In the genomic region with DNA sequence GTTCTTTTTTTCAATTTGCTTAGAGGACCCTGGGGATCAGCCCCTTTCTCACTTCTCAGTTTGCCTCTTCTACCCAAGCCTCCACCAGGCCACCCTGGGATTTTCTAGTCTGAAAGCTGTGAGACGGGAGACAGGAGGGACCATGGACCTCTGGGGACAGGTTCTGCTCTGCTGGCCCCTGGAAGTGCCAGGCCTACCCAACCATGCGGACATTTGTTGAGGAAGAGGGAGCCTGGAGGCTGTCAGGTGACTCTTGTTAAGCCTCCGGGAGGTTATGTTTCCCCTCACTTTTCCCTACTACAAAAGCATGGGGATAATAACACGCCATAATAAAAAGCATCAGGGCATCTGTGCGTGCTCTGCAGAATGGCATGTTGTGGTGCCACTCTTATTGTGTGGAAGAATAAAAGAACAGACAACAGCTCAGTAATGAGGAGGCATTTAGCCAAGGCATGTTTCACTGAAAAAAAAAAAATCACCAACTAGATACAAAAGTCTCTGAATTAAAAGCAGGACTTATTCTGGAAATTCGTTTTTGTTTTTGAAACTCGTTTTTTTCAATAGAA, we compare ENCODE assay signal across 16 cellular contexts. TPM values are rescaled to one million over a fixed set of nuclear protein-coding genes. Genes with fewer than 3 reads are reported as not detected.
DNase-seq lines count a peak whose midpoint lies in the region; ATAC-seq and TF ChIP-seq lines count a peak whose summit lies in the region.
"Had no signal": no experiment of that assay in that cellular context is flagged by ENCODE, and none has a peak within 500 bp of the region (broad histone marks: within the 10 kb centered on the region; RNA-seq: fewer than 3 reads in every experiment).

No MANE protein-coding gene starts in this region.

- no peak for TF ChIP-seq EP300 in suprapubic skin (IDR thresholded peaks at IDR 0.05)

- H4K20me1 ChIP-seq in IMR-90 (ENCODE audit: insufficient read depth, low read length), result no peaks in the 10 kb centered on the region

- no peak overlapping the region for H4K5ac ChIP-seq in IMR-90 (ENCODE audit: low read depth, low read length)

- no peak overlapping the region for H4K91ac ChIP-seq in IMR-90 (ENCODE audit: insufficient read depth, low read depth, low read length)

- no peak overlapping the region for H4K8ac ChIP-seq in IMR-90 (ENCODE audit: low read depth in 2 of 2, low read length in 2 of 2)

- DNase-seq in IMR-90 (no peak), WTC11 (ENCODE audit: low spot score) (no peak), lower lobe of right lung (no peak), suprapubic skin (ENCODE audit: low spot score in 2 of 2) (no peak), SK-N-DZ (ENCODE audit: low spot score) (no peak), 8988T (no peak)

- H2BK15ac ChIP-seq in IMR-90 (ENCODE audit: low read depth, low read length), result no peak overlapping the region

- no peaks in the 10 kb centered on the region for H3K4me1 ChIP-seq in IMR-90 (ENCODE audit: control insufficient read depth, insufficient read depth, low read length)
- no peaks in the 10 kb centered on the region for H3K4me1 ChIP-seq in lower lobe of right lung
- peaks cover 25% of the 10 kb centered on the region for H3K4me1 ChIP-seq in suprapubic skin
- H3K4me1 ChIP-seq: adrenal gland, left ventricle myocardium inferior, neural progenitor cell, prostate gland had no signal

- no peak overlapping the region for H3K14ac ChIP-seq in IMR-90 (replicated peaks; ENCODE audit: low read depth, low read length)

- no peak overlapping the region for H3K4me2 ChIP-seq in IMR-90 (ENCODE audit: low read depth, low read length)
- H3K4me2 ChIP-seq: neural progenitor cell had no signal

- ATAC-seq in IMR-90 (ENCODE audit: low read depth) (no peak), WTC11 (peak; percentile 26; the same call in 1 of the 2 replicates), lower lobe of right lung (peak; percentile 17 to 20), GM18870 (IDR thresholded peaks at IDR 0.05; ENCODE audit: unreplicated experiment) (no peak)

- TF ChIP-seq RAD21 in IMR-90 (IDR thresholded peaks at IDR 0.05; ENCODE audit: low read length), result no peak

- WGBS in IMR-90 (ENCODE audit: extremely low coverage in 2 of 2, insufficient read length in 1 of 2), 2 experiments, result no CpG with 5 or more reads among the region's 7 CpGs
- WGBS in suprapubic skin, result 80% methylated on average over 7 of the region's 7 CpGs

- no peak overlapping the region for H2BK120ac ChIP-seq in IMR-90 (ENCODE audit: low read depth, low read length)

- in situ Hi-C loops in IMR-90 (cut with MboI; ENCODE audit: low sequenced_read_pairs), result loop anchor here (5.0 kb wide), 1 partner anchor 142 kb away; no protein-coding TSS in a partner anchor

- H3K56ac ChIP-seq in IMR-90 (ENCODE audit: extremely low read depth, insufficient read depth, low read length), result no peak overlapping the region

- peaks cover 6% of the 10 kb centered on the region for H3K27me3 Mint-ChIP-seq in WTC11 (ENCODE audit: low read depth)

- POLR2A ChIA-PET in IMR-90 (lab: Charles Lee; ENCODE audit: unreplicated experiment) (interaction anchor here (0.6 to 0.7 kb wide), 2 partner anchors 296 to 1173 kb away, joined by 5 to 6 read pairs; no protein-coding TSS in a partner anchor), WTC11 (lab: Charles Lee) (no interaction called here)

- no peaks in the 10 kb centered on the region for H3K36me3 ChIP-seq in IMR-90 (ENCODE audit: control insufficient read depth, insufficient read depth, low read length)
- peaks cover 37% of the 10 kb centered on the region for H3K36me3 ChIP-seq in lower lobe of right lung
- H3K36me3 ChIP-seq in suprapubic skin, result no peaks in the 10 kb centered on the region
- H3K36me3 ChIP-seq: adrenal gland, cardiac muscle cell, left ventricle myocardium inferior, neural progenitor cell, prostate gland had no signal

- H3K18ac ChIP-seq in IMR-90 (ENCODE audit: low read depth, low read length), result no peak overlapping the region

- H3K27ac ChIP-seq in IMR-90 (ENCODE audit: insufficient read depth, low read length) (no peak overlapping the region), lower lobe of right lung (no peak overlapping the region), suprapubic skin (peak overlapping the region; percentile 35)
- H3K27ac ChIP-seq: adrenal gland, cardiac muscle cell, left ventricle myocardium inferior, neural progenitor cell, prostate gland had no signal

- no peaks in the 10 kb centered on the region for H3K9me3 ChIP-seq in IMR-90 (ENCODE audit: control insufficient read depth, insufficient read depth, low read length)
- H3K9me3 ChIP-seq in lower lobe of right lung, result no peaks in the 10 kb centered on the region
- H3K9me3 ChIP-seq in suprapubic skin, result no peaks in the 10 kb centered on the region
- H3K9me3 ChIP-seq: adrenal gland, left ventricle myocardium inferior, prostate gland had no signal

- H3K27ac Mint-ChIP-seq in WTC11, result no peak overlapping the region
- H3K27ac Mint-ChIP-seq: activated CD4-positive, alpha-beta memory T cell treated with anti-CD3 and anti-CD28 coated beads, Interleukin-2, amount 10 ng/mL, durations not matched to agents 7 days and 5 days; immature natural killer cell; neural progenitor cell; stimulated activated memory B cell treated with anti-CD40 and anti-IgM and Interleukin-4, amounts not matched to agents 10 μg/mL and 1 μg/mL and 100 μg/mL, for 72 hours had no signal

- no peak overlapping the region for H3K9ac ChIP-seq in IMR-90 (ENCODE audit: low read depth, low read length)
- H3K9ac ChIP-seq: neural progenitor cell had no signal

- H2BK20ac ChIP-seq in IMR-90 (ENCODE audit: low read depth, low read length), result no peak overlapping the region

- no peak for TF ChIP-seq POLR2A in IMR-90 (IDR thresholded peaks at IDR 0.05; ENCODE audit: low read depth, low read length)
- TF ChIP-seq POLR2A in suprapubic skin (IDR thresholded peaks at IDR 0.05), result no peak

- H3K9me3 Mint-ChIP-seq in WTC11, result peaks cover 13% of the 10 kb centered on the region
- H3K9me3 Mint-ChIP-seq: activated CD4-positive, alpha-beta memory T cell treated with anti-CD3 and anti-CD28 coated beads, Interleukin-2, amount 10 ng/mL, durations not matched to agents 7 days and 5 days; immature natural killer cell; stimulated activated memory B cell treated with anti-CD40 and anti-IgM and Interleukin-4, amounts not matched to agents 10 μg/mL and 1 μg/mL and 100 μg/mL, for 72 hours had no signal

- dilution Hi-C loops in IMR-90 (cut with HindIII; ENCODE audit: low sequenced_read_pairs, unreplicated experiment), result no loop called here

- H3K4ac ChIP-seq in IMR-90 (ENCODE audit: low read depth, low read length), result no peak overlapping the region

- H3K27me3 ChIP-seq in IMR-90 (ENCODE audit: control insufficient read depth, insufficient read depth, low read length), result no peaks in the 10 kb centered on the region
- H3K27me3 ChIP-seq in lower lobe of right lung (ENCODE audit: low read depth), result no peaks in the 10 kb centered on the region
- H3K27me3 ChIP-seq in suprapubic skin, result no peaks in the 10 kb centered on the region
- H3K27me3 ChIP-seq: adrenal gland, cardiac muscle cell, neural progenitor cell had no signal

- CTCF ChIA-PET in IMR-90 (lab: Yijun Ruan, JAX), result interaction anchor here (0.6 to 1.8 kb wide), 22 partner anchors 10 to 953 kb away, joined by 3 to 8 read pairs (median 4); no protein-coding TSS in a partner anchor
- CTCF ChIA-PET in WTC11 (lab: Charles Lee), result interaction anchor here (0.5 to 3.0 kb wide), 28 partner anchors 10 to 953 kb away, joined by 3 to 37 read pairs (median 4); no protein-coding TSS in a partner anchor

- no peak overlapping the region for H3K4me3 Mint-ChIP-seq in WTC11
- H3K4me3 Mint-ChIP-seq: activated CD4-positive, alpha-beta memory T cell treated with anti-CD3 and anti-CD28 coated beads, Interleukin-2, amount 10 ng/mL, durations not matched to agents 7 days and 5 days; immature natural killer cell; neural progenitor cell; stimulated activated memory B cell treated with anti-CD40 and anti-IgM and Interleukin-4, amounts not matched to agents 10 μg/mL and 1 μg/mL and 100 μg/mL, for 72 hours had no signal

- no peak overlapping the region for H2AK9ac ChIP-seq in IMR-90 (replicated peaks; ENCODE audit: low read depth, low read length, poor library complexity)

- TF ChIP-seq CTCF in IMR-90 (conservative IDR thresholded peaks at IDR 0.05; ENCODE audit: low read depth, low read length), result no peak
- no peak for TF ChIP-seq CTCF in WTC11 (IDR thresholded peaks at IDR 0.05)
- TF ChIP-seq CTCF in lower lobe of right lung (IDR thresholded peaks at IDR 0.05), result no peak
- TF ChIP-seq CTCF in suprapubic skin (IDR thresholded peaks at IDR 0.05), result no peak

- no peak overlapping the region for H2BK5ac ChIP-seq in IMR-90 (ENCODE audit: low read depth, low read length, poor library complexity, severe bottlenecking)

- no peak overlapping the region for H3K23ac ChIP-seq in IMR-90 (ENCODE audit: low read depth, low read length)

- peaks cover 16% of the 10 kb centered on the region for H3K4me1 Mint-ChIP-seq in WTC11
- H3K4me1 Mint-ChIP-seq: activated CD4-positive, alpha-beta memory T cell treated with anti-CD3 and anti-CD28 coated beads, Interleukin-2, amount 10 ng/mL, durations not matched to agents 7 days and 5 days; immature natural killer cell; neural progenitor cell; stimulated activated memory B cell treated with anti-CD40 and anti-IgM and Interleukin-4, amounts not matched to agents 10 μg/mL and 1 μg/mL and 100 μg/mL, for 72 hours had no signal

- no peaks in the 10 kb centered on the region for H3K79me1 ChIP-seq in IMR-90 (ENCODE audit: low read depth in 1 of 2, low read length in 2 of 2)

- intact Hi-C loops in IMR-90 (cut with micrococcal nuclease), result loop anchor here (1.0 to 10.0 kb wide), 7 partner anchors 100 to 952 kb away; partner anchors contain the start of gene RBMS1
- intact Hi-C loops in lower lobe of right lung (cut with DNase I), result no loop called here

- H3K4me3 ChIP-seq in IMR-90 (ENCODE audit: insufficient read depth, low read depth, low read length), result no peak overlapping the region
- no peak overlapping the region for H3K4me3 ChIP-seq in lower lobe of right lung
- H3K4me3 ChIP-seq in suprapubic skin, result no peak overlapping the region
- H3K4me3 ChIP-seq: adrenal gland, cardiac muscle cell, left ventricle myocardium inferior, neural progenitor cell, prostate gland had no signal

- H2AFZ ChIP-seq in IMR-90 (replicated peaks; ENCODE audit: low read length, poor library complexity), result no peak overlapping the region
- H2AFZ ChIP-seq: neural progenitor cell had no signal

- H2AK5ac ChIP-seq in IMR-90 (ENCODE audit: low read depth, low read length), result 0 out of 2 replicates have a peak overlapping the region, but pooled peaks have one; percentile 10

- H3K9me1 ChIP-seq in IMR-90 (ENCODE audit: insufficient read depth, low read length), result no peaks in the 10 kb centered on the region

- peaks cover 11% of the 10 kb centered on the region for H3K36me3 Mint-ChIP-seq in WTC11
- H3K36me3 Mint-ChIP-seq: immature natural killer cell; neural progenitor cell; stimulated activated memory B cell treated with anti-CD40 and anti-IgM and Interleukin-4, amounts not matched to agents 10 μg/mL and 1 μg/mL and 100 μg/mL, for 72 hours had no signal

- BruUV-seq in IMR-90 (replicated peaks; lab: Mats Ljungman, UMichigan), result no TSS peak

RNA-seq across cellular contexts. Expression of gene PLA2R1, which starts 48.3 kb away (rescaled TPM):
- 0.28 and 0.54 TPM in 2 replicates for total RNA-seq in IMR-90 (2012; rRNA removed)
- 0.24 and 0.43 TPM in 2 replicates for polyA plus RNA-seq in IMR-90 (2012; rRNA removed)
- 0.16 and 0.19 TPM in 2 replicates for polyA plus RNA-seq in IMR-90 (2012; cell fraction: cytosol; rRNA removed)
- 0.17 and 1.6 TPM in 2 replicates for polyA plus RNA-seq in IMR-90 (2012; cell fraction: nucleus; rRNA removed; ENCODE audit: low replicate concordance)
- 0.76 to 1.1 TPM (median 0.92 TPM) in 3 replicates for total RNA-seq in WTC11 (2021)
- 5.6 TPM for total RNA-seq in lower lobe of right lung
- total RNA-seq in suprapubic skin, result 10 to 100 TPM; 31.3 to 68.8 (median 40.8) TPM
- not detected in 2 replicates for polyA plus RNA-seq in SK-N-DZ (2014; cell fraction: cytosol; rRNA removed)
- polyA plus RNA-seq in SK-N-DZ (2014; cell fraction: nucleus; rRNA removed), result not detected in 2 replicates
- total RNA-seq: activated CD4-positive, alpha-beta memory T cell treated with anti-CD3 and anti-CD28 coated beads, Interleukin-2, amount 10 ng/mL, durations not matched to agents 7 days and 5 days; mononuclear cell had no signal
- polyA plus RNA-seq: cardiac muscle cell, immature natural killer cell had no signal

Comparison
In these comparisons a context has a peak if more than half of its experiments do, and no peak if none do; other contexts are left out.
1. ATAC-seq: peak in WTC11 (single experiment) and lower lobe of right lung (2 of 2); none in IMR-90 (single experiment) and GM18870 (single experiment).